8 cellular contexts compared by ENCODE assay signal in the genomic region with DNA sequence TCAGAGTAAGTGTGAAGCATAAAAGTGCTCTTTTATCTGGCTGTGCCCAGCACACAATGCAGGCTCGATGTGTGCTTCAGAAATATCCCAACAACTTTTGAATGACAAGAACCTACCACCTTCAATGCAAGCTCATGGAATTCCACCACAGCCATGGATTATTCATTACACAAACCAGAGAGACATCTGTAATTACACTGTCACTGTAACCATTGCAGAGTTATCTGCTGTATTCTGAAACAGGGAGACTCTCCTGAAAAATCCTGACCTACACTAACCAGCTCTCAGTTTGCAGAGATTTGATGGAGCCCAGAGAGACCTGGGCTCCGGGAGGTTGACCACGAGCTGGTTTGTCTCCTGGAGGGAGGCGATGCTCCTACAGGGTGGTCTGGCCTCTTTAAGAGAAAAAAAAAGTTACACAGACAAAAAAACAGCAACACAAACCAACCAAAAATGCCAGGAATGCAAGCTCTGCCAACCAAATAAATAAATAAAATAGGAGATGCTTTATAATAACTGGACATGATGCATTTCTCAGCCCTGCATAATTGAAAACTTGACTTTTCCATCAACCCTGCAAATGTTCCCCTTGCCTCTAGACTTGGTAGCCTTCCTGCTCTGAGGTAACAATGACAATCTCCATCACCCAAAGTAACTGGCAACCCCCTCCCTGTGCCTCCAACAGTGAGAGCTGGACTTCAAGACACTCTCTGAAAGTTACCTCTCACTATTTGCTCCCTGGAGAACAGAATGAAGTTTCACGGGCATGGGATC.
DNase-seq lines count a peak whose midpoint lies in the region; ATAC-seq and TF ChIP-seq lines count a peak whose summit lies in the region.

No MANE protein-coding gene starts in this region.

- peak; percentile 67 for DNase-seq in PC-3
- no peak for DNase-seq in effector memory CD8-positive, alpha-beta T cell
- no peak for DNase-seq in gastrocnemius medialis
- DNase-seq in NCI-H2081 (lab: John Stamatoyannopoulos, UW): no peak
- DNase-seq in central memory CD4-positive, alpha-beta T cell: no peak
- no peak for DNase-seq in HK-2 (ENCODE audit: unreplicated experiment)

- peak overlapping the region; percentile 82 for H3K27ac ChIP-seq in DOHH2 (ENCODE audit: low read depth, low read length)
- no peak overlapping the region for H3K27ac ChIP-seq in PC-3 (ENCODE audit: low read length)
- peak overlapping the region; percentile 88 to 92 (median 88) for H3K27ac ChIP-seq in gastrocnemius medialis

- H3K4me1 ChIP-seq in DOHH2 (ENCODE audit: control insufficient read depth, low read length) (peaks cover 69% of the 10 kb centered on the region), PC-3 (ENCODE audit: insufficient read depth, low read length) (peaks cover 53% of the 10 kb centered on the region), gastrocnemius medialis (peaks cover 19 to 26% of the 10 kb centered on the region in 2 donors)

- H3K9me2 ChIP-seq in DOHH2 (replicated peaks; ENCODE audit: control insufficient read depth, low read length) (no peaks in the 10 kb centered on the region), PC-3 (replicated peaks; ENCODE audit: low read length) (no peaks in the 10 kb centered on the region)

- H3K27ac Mint-ChIP-seq in effector memory CD8-positive, alpha-beta T cell: peak overlapping the region; percentile 97

- H3K9ac ChIP-seq in PC-3 (ENCODE audit: low read length): no peak overlapping the region

- peak overlapping the region; percentile 96 for H3K4me3 Mint-ChIP-seq in effector memory CD8-positive, alpha-beta T cell

- peak; percentile 0; the same call in 1 of the 2 replicates for ATAC-seq in PC-3
- no peak for ATAC-seq in effector memory CD8-positive, alpha-beta T cell (replicated peaks)
- no peak for ATAC-seq in gastrocnemius medialis
- ATAC-seq in GM21576 (IDR thresholded peaks at IDR 0.05; ENCODE audit: unreplicated experiment): no peak

- H3K9me3 ChIP-seq in DOHH2 (ENCODE audit: control insufficient read depth, insufficient read depth, low read length) (no peaks in the 10 kb centered on the region), PC-3 (ENCODE audit: low read length) (no peaks in the 10 kb centered on the region), gastrocnemius medialis (no peaks in the 10 kb centered on the region)

- BruUV-seq in PC-3 (replicated peaks; lab: Mats Ljungman, UMichigan): no TSS peak

- H3K36me3 ChIP-seq in DOHH2 (ENCODE audit: control insufficient read depth, low read length) (peaks cover 94% of the 10 kb centered on the region), PC-3 (ENCODE audit: low read depth, low read length) (peaks cover 14% of the 10 kb centered on the region), gastrocnemius medialis (no peaks in the 10 kb centered on the region)

- intact Hi-C loops in PC-3 (cut with micrococcal nuclease): loop anchor here (2.0 to 5.0 kb wide), 4 partner anchors 35 to 227 kb away; no protein-coding TSS in a partner anchor
- intact Hi-C loops in gastrocnemius medialis (cut with DNase I; ENCODE audit: low total_unique reads): no loop called here

- H3K4me1 Mint-ChIP-seq in effector memory CD8-positive, alpha-beta T cell (ENCODE audit: low read depth in 2 of 2): peaks cover 57 to 59% of the 10 kb centered on the region in 2 donors

- peaks cover 100% of the 10 kb centered on the region for H3K36me3 Mint-ChIP-seq in effector memory CD8-positive, alpha-beta T cell (ENCODE audit: insufficient read depth)

- H3K4me3 ChIP-seq in DOHH2 (ENCODE audit: low read length) (peak overlapping the region; percentile 73), PC-3 (ENCODE audit: low read length) (peak overlapping the region; percentile 77), gastrocnemius medialis (peak overlapping the region; percentile 84 to 95 (median 88))

- H3K27me3 ChIP-seq in DOHH2 (ENCODE audit: control insufficient read depth, low read length) (no peaks in the 10 kb centered on the region), PC-3 (ENCODE audit: low read length) (no peaks in the 10 kb centered on the region), gastrocnemius medialis (no peaks in the 10 kb centered on the region)

- TF ChIP-seq POLR2A in gastrocnemius medialis (IDR thresholded peaks at IDR 0.05): no peak

- H3K4me2 ChIP-seq in DOHH2 (ENCODE audit: low read length): peak overlapping the region; percentile 71
- H3K4me2 ChIP-seq in PC-3 (ENCODE audit: low read length): peak overlapping the region; percentile 84

- H3K9me3 Mint-ChIP-seq in effector memory CD8-positive, alpha-beta T cell: no peaks in the 10 kb centered on the region

- no peaks in the 10 kb centered on the region for H3K27me3 Mint-ChIP-seq in effector memory CD8-positive, alpha-beta T cell

- H4K20me1 ChIP-seq in DOHH2 (ENCODE audit: control insufficient read depth, insufficient read depth, low read depth, low read length) (peaks cover 57% of the 10 kb centered on the region), PC-3 (ENCODE audit: low read length) (peaks cover 73% of the 10 kb centered on the region)

- CTCF ChIA-PET in PC-3 (lab: Charles Lee): interaction anchor here (0.8 to 1.6 kb wide), 3 partner anchors 36 to 345 kb away, joined by 3 to 5 read pairs (median 4); no protein-coding TSS in a partner anchor

- no peak for TF ChIP-seq CTCF in DOHH2 (IDR thresholded peaks at IDR 0.05; ENCODE audit: low read depth, low read length, poor library complexity, severe bottlenecking)
- TF ChIP-seq CTCF in PC-3 (conservative IDR thresholded peaks at IDR 0.05; ENCODE audit: low read depth, low read length): no peak
- no peak for TF ChIP-seq CTCF in gastrocnemius medialis (IDR thresholded peaks at IDR 0.05 in 4 of 5, conservative IDR thresholded peaks at IDR 0.05 in 1 of 5)

- POLR2A ChIA-PET in PC-3 (lab: Charles Lee; ENCODE audit: unreplicated experiment): interaction anchor here (0.8 to 1.4 kb wide), 4 partner anchors 13 to 184 kb away, joined by 3 to 7 read pairs (median 4); no protein-coding TSS in a partner anchor

- in situ Hi-C loops in gastrocnemius medialis (cut with MboI; ENCODE audit: low sequenced_read_pairs in 4 of 4): loop anchor here in 1 of 4 donors (10.0 kb wide), 1 partner anchor 57 kb away; no protein-coding TSS in a partner anchor

- H3K79me2 ChIP-seq in DOHH2 (ENCODE audit: control insufficient read depth, low read length): peaks cover 98% of the 10 kb centered on the region
- peaks cover 95% of the 10 kb centered on the region for H3K79me2 ChIP-seq in PC-3 (ENCODE audit: low read length)

- H2AFZ ChIP-seq in PC-3 (ENCODE audit: low read length): no peak overlapping the region

- H3F3A ChIP-seq in DOHH2 (ENCODE audit: control insufficient read depth, insufficient read depth): 0 out of 2 replicates have a peak, but pooled peaks cover 5% of the 10 kb centered on the region
- H3F3A ChIP-seq in PC-3 (ENCODE audit: low read length, unreplicated experiment): no peaks in the 10 kb centered on the region
